18 cellular contexts compared by ENCODE assay signal in the genomic region with DNA sequence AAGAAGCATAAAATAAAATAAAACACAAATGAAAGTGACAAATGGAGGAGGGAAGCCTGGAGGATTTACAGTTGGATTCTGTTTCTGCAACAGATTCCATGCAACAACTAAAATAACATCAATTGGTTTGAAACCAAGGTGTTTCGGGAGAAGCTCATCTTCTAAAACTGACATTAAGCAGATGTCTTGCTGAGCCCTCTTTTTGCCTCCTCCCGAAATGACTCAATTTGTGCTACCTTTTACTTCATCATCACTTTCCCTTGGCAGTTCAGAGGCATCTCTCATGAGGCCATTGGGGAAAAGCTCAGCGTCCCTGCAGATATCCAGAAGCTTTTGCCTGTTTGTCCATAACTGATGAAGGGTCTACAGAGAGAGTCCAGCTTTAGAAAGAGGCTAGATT.
A peak's percentile ranks its signal among the peaks of the same experiment; 100 is the strongest.
DNase-seq lines count a peak whose midpoint lies in the region; ATAC-seq, FAIRE-seq and TF ChIP-seq lines count a peak whose summit lies in the region.
"Had no signal": no experiment of that assay in that cellular context is flagged by ENCODE, and none has a peak within 500 bp of the region (broad histone marks: within the 10 kb centered on the region; RNA-seq: fewer than 3 reads in every experiment).

No MANE protein-coding gene starts in this region.

- no peak overlapping the region for H3K9ac ChIP-seq in GM12878 (ENCODE audit: control insufficient read depth, insufficient read depth, low read length)
- no peak overlapping the region for H3K9ac ChIP-seq in stomach smooth muscle (ENCODE audit: low read length in 2 of 2)

- no peaks in the 10 kb centered on the region for H3K79me2 ChIP-seq in GM12878 (ENCODE audit: control insufficient read depth, insufficient read depth, low read length)

- peaks cover 9% of the 10 kb centered on the region for H3K27me3 Mint-ChIP-seq in activated T-cell treated with anti-CD3 and anti-CD28 coated beads, Interleukin-2, amount 50 U/mL, for 72 hours (ENCODE audit: low read depth)
- H3K27me3 Mint-ChIP-seq in activated T-cell treated with anti-CD3 and anti-CD28 coated beads, Interleukin-2, amount 50 U/mL, for 4 hours (ENCODE audit: low read depth), result peaks cover 7% of the 10 kb centered on the region

- H3K36me3 ChIP-seq in GM12878 (ENCODE audit: control insufficient read depth in 2 of 2, insufficient read depth in 2 of 2, low read length in 1 of 2) (peaks cover 0 to 2% of the 10 kb centered on the region in 2 experiments; a peak in 2 of 4 replicates), left lung (no peaks in the 10 kb centered on the region), stomach smooth muscle (ENCODE audit: control insufficient read depth in 2 of 2, insufficient read depth in 2 of 2, low read length in 2 of 2) (peaks cover 0 to 2% of the 10 kb centered on the region in 2 donors)
- H3K36me3 ChIP-seq: adrenal gland, upper lobe of left lung had no signal

- H3K27me3 ChIP-seq in GM12878 (replicated peaks in 1 of 2; ENCODE audit: control insufficient read depth in 2 of 2, insufficient read depth in 2 of 2, low read length in 1 of 2), result no peaks in the 10 kb centered on the region
- no peaks in the 10 kb centered on the region for H3K27me3 ChIP-seq in left lung
- H3K27me3 ChIP-seq in stomach smooth muscle (ENCODE audit: control insufficient read depth in 1 of 2, insufficient read depth in 2 of 2, low read length in 2 of 2), result peaks cover 0 to 3% of the 10 kb centered on the region in 2 donors
- H3K27me3 ChIP-seq: adrenal gland, upper lobe of left lung had no signal

- no peak for TF ChIP-seq EP300 in GM12878 (IDR thresholded peaks at IDR 0.05; ENCODE audit: borderline replicate concordance in 1 of 2, control insufficient read depth in 1 of 2, low read depth in 2 of 2, low read length in 2 of 2)

- RAD21 ChIA-PET in GM12878 (lab: Charles Lee; ENCODE audit: unreplicated experiment), result no interaction called here

- TF ChIP-seq POLR2A in GM12878 (IDR thresholded peaks at IDR 0.05; ENCODE audit: low read depth, low read length), result no peak

- CTCF ChIA-PET in GM12878 (lab: Yijun Ruan, JAX), result interaction anchor here (1.6 to 1.9 kb wide), 2 partner anchors 9 to 18 kb away, joined by 6 to 8 read pairs; no protein-coding TSS in a partner anchor

- FAIRE-seq in GM12878 (lab: Jason Lieb, UNC), result no peak
- FAIRE-seq: A204.1, colon had no signal

- H3K4me3 Mint-ChIP-seq in activated T-cell treated with anti-CD3 and anti-CD28 coated beads, Interleukin-2, amount 50 U/mL, for 72 hours, result peak overlapping the region; percentile 18 to 62
- no peak overlapping the region for H3K4me3 Mint-ChIP-seq in activated T-cell treated with anti-CD3 and anti-CD28 coated beads, Interleukin-2, amount 50 U/mL, for 4 hours
- H3K4me3 Mint-ChIP-seq: CD8-positive, alpha-beta T cell; T-helper 2 cell treated with Interferon-gamma antibody and Interleukin-4, amounts not matched to agents 5 μg/mL and 100 μg/mL, for 36 hours had no signal

- H3K4me1 ChIP-seq in GM12878 (ENCODE audit: control insufficient read depth, insufficient read depth, low read length) (peaks cover 13% of the 10 kb centered on the region), left lung (peaks cover 6 to 12% of the 10 kb centered on the region in 2 donors), stomach smooth muscle (ENCODE audit: control insufficient read depth, insufficient read depth, low read length) (peaks cover 48% of the 10 kb centered on the region)

- H3K4me3 ChIP-seq in GM12878 (no peak overlapping the region), left lung (no peak overlapping the region), stomach smooth muscle (ENCODE audit: low read length in 2 of 2) (no peak overlapping the region)
- H3K4me3 ChIP-seq: adrenal gland, upper lobe of left lung had no signal

- H3K36me3 Mint-ChIP-seq in activated T-cell treated with anti-CD3 and anti-CD28 coated beads, Interleukin-2, amount 50 U/mL, for 72 hours (ENCODE audit: insufficient read depth in 2 of 2), result no peaks in the 10 kb centered on the region
- H3K36me3 Mint-ChIP-seq in activated T-cell treated with anti-CD3 and anti-CD28 coated beads, Interleukin-2, amount 50 U/mL, for 4 hours (ENCODE audit: insufficient read depth), result no peaks in the 10 kb centered on the region
- H3K36me3 Mint-ChIP-seq: CD8-positive, alpha-beta T cell had no signal

- ATAC-seq in activated T-cell treated with anti-CD3 and anti-CD28 coated beads, Interleukin-2, amount 50 U/mL, for 72 hours (replicated peaks in 1 of 2), result peak; percentile 40 to 67
- no peak for ATAC-seq in activated T-cell treated with anti-CD3 and anti-CD28 coated beads, Interleukin-2, amount 50 U/mL, for 4 hours
- ATAC-seq in GM12878 (no peak), left lung (no peak), GM18870 (IDR thresholded peaks at IDR 0.05; ENCODE audit: unreplicated experiment) (no peak)
- ATAC-seq: CD8-positive, alpha-beta T cell had no signal

- SMC1A ChIA-PET in GM12878 (lab: Charles Lee; ENCODE audit: uncharacterized antibody, unreplicated experiment), result interaction anchor here (1.1 to 1.5 kb wide), 4 partner anchors 9 to 35 kb away, joined by 3 to 5 read pairs (median 3); no protein-coding TSS in a partner anchor

- DNase-seq in activated T-cell treated with anti-CD3 and anti-CD28 coated beads, Interleukin-2, amount 50 U/mL, for 72 hours, result peak in 1 of 2 donors; percentile 28
- DNase-seq in activated T-cell treated with anti-CD3 and anti-CD28 coated beads, Interleukin-2, amount 50 U/mL, for 4 hours, result no peak
- DNase-seq in GM12878 (ENCODE audit: low read depth, low spot score) (no peak), left lung (no peak), islet precursor cell (no peak), NCI-H510A (lab: John Stamatoyannopoulos, UW) (no peak)
- DNase-seq: activated T-cell treated with anti-CD3 and anti-CD28 coated beads, Interleukin-2, amount 50 U/mL, for 48 hours; adrenal gland; CD8-positive, alpha-beta T cell; midbrain; NCI-H1694 treated with DMSO at 0.1 percent for 48 hours; posterior cingulate gyrus; upper lobe of left lung had no signal

- no peak for TF ChIP-seq RAD21 in GM12878 (IDR thresholded peaks at IDR 0.05; ENCODE audit: insufficient read depth, low read depth, low read length)

- H3K27ac ChIP-seq in GM12878 (ENCODE audit: control insufficient read depth, insufficient read depth), result no peak overlapping the region
- H3K27ac ChIP-seq in left lung, result peak overlapping the region; percentile 20 to 64
- peak overlapping the region; percentile 69 for H3K27ac ChIP-seq in stomach smooth muscle (ENCODE audit: low read length)
- H3K27ac ChIP-seq: adrenal gland had no signal

- TF ChIP-seq CTCF in GM12878 (IDR thresholded peaks at IDR 0.05 in 2 of 3, conservative IDR thresholded peaks at IDR 0.05 in 1 of 3; ENCODE audit: control insufficient read depth in 2 of 3, extremely low read depth in 1 of 3, insufficient read depth in 1 of 3, low read depth in 3 of 3, low read length in 3 of 3), result no peak
- TF ChIP-seq CTCF in left lung (IDR thresholded peaks at IDR 0.05), result no peak

- in situ Hi-C loops in GM12878 (cut with MboI), result no loop called here

- H3K4me1 Mint-ChIP-seq in activated T-cell treated with anti-CD3 and anti-CD28 coated beads, Interleukin-2, amount 50 U/mL, for 72 hours (ENCODE audit: low read depth), result peaks cover 55% of the 10 kb centered on the region
- peaks cover 24% of the 10 kb centered on the region for H3K4me1 Mint-ChIP-seq in activated T-cell treated with anti-CD3 and anti-CD28 coated beads, Interleukin-2, amount 50 U/mL, for 4 hours (ENCODE audit: low read depth)

- H3K27ac Mint-ChIP-seq in activated T-cell treated with anti-CD3 and anti-CD28 coated beads, Interleukin-2, amount 50 U/mL, for 72 hours, result no peak overlapping the region
- H3K27ac Mint-ChIP-seq: CD8-positive, alpha-beta T cell; T-helper 2 cell treated with Interferon-gamma antibody and Interleukin-4, amounts not matched to agents 5 μg/mL and 100 μg/mL, for 36 hours had no signal

- intact Hi-C loops in GM12878 (cut with micrococcal nuclease; ENCODE audit: unreplicated experiment), result no loop called here
- intact Hi-C loops in left lung (cut with DNase I), result no loop called here

- H3K4me2 ChIP-seq in GM12878 (ENCODE audit: control insufficient read depth, insufficient read depth), result no peak overlapping the region

- H3K9me3 Mint-ChIP-seq in activated T-cell treated with anti-CD3 and anti-CD28 coated beads, Interleukin-2, amount 50 U/mL, for 72 hours, result no peaks in the 10 kb centered on the region
- no peaks in the 10 kb centered on the region for H3K9me3 Mint-ChIP-seq in activated T-cell treated with anti-CD3 and anti-CD28 coated beads, Interleukin-2, amount 50 U/mL, for 4 hours
- H3K9me3 Mint-ChIP-seq: CD8-positive, alpha-beta T cell; T-helper 2 cell treated with Interferon-gamma antibody and Interleukin-4, amounts not matched to agents 5 μg/mL and 100 μg/mL, for 36 hours had no signal

- 50% methylated on average over 3 of the region's 3 CpGs for WGBS in GM12878 (ENCODE audit: insufficient coverage, insufficient replicate concordance, low lambda C conversion rate, missing lambda C conversion rate)

- no TSS peak for BruUV-seq in GM12878 (replicated peaks; lab: Mats Ljungman, UMichigan)

- POLR2A ChIA-PET in GM12878 (lab: Charles Lee), result interaction anchor here (0.9 kb wide), 1 partner anchor 18 kb away, joined by 6 read pairs; no protein-coding TSS in a partner anchor

- H3K9me3 ChIP-seq in GM12878 (replicated peaks; ENCODE audit: control insufficient read depth, insufficient read depth, low read length) (no peaks in the 10 kb centered on the region), left lung (no peaks in the 10 kb centered on the region), stomach smooth muscle (ENCODE audit: control insufficient read depth in 2 of 2, low read length in 2 of 2) (no peaks in the 10 kb centered on the region)
- H3K9me3 ChIP-seq: adrenal gland, upper lobe of left lung had no signal

- no peak overlapping the region for H2AFZ ChIP-seq in GM12878 (ENCODE audit: control insufficient read depth, low read depth, low read length)

- H4K20me1 ChIP-seq in GM12878 (ENCODE audit: control insufficient read depth, insufficient read depth), result no peaks in the 10 kb centered on the region

TF ChIP-seq in GM12878, 131 proteins besides CTCF, POLR2A, EP300 and RAD21:
- no peak for TF ChIP-seq TCF7 (IDR thresholded peaks at IDR 0.05; ENCODE audit: borderline replicate concordance)
- peak; percentile 49 for TF ChIP-seq JUNB (IDR thresholded peaks at IDR 0.05)

Comparison
In these comparisons a context has a peak if more than half of its experiments do, and no peak if none do; other contexts are left out.
1. ATAC-seq: peak in activated T-cell treated with anti-CD3 and anti-CD28 coated beads, Interleukin-2, amount 50 U/mL, for 72 hours (2 of 2); none in activated T-cell treated with anti-CD3 and anti-CD28 coated beads, Interleukin-2, amount 50 U/mL, for 4 hours (0 of 2), GM12878 (single experiment), left lung (single experiment) and GM18870 (single experiment).